ENCODE assay signal across 1 cellular context in genomic region chr22:38924197-38924952, GRCh38.
A peak's percentile ranks its signal among the peaks of the same experiment; 100 is the strongest.
TF ChIP-seq lines count a peak whose summit lies in the region.

No MANE protein-coding gene starts in this region.

TF ChIP-seq in K562, 482 proteins besides CTCF, POLR2A, EP300 and RAD21 (continued from another document):
- TF ChIP-seq E4F1 (CRISPR knock-in tag; IDR thresholded peaks at IDR 0.05; ENCODE audit: borderline replicate concordance) (no peak), SMARCA4 (IDR thresholded peaks at IDR 0.05) (peak; percentile 66; the same call in 1 of the 2 replicates), SMARCE1 (IDR thresholded peaks at IDR 0.05) (peak; percentile 80; the same call in 1 of the 2 replicates), NR2F6 (CRISPR knock-in tag; IDR thresholded peaks at IDR 0.05) (no peak), JUN (IDR thresholded peaks at IDR 0.05; ENCODE audit: borderline replicate concordance, low read depth, low read length) (peak; percentile 73; the same call in 1 of the 2 replicates), JUN (CRISPR knock-in tag; IDR thresholded peaks at IDR 0.05; ENCODE audit: borderline replicate concordance) (no peak), HINFP (tag; conservative IDR thresholded peaks at IDR 0.05; ENCODE audit: low read depth) (no peak), SMARCC2 (IDR thresholded peaks at IDR 0.05; ENCODE audit: low read depth) (peak; percentile 58; the same call in 1 of the 2 replicates), FOXJ2 (tag; IDR thresholded peaks at IDR 0.05) (0 out of 2 replicates have a peak, but pooled peaks have one; percentile 29), DPF2 (IDR thresholded peaks at IDR 0.05) (peak; percentile 61), LARP7 (IDR thresholded peaks at IDR 0.05) (no peak), HES1 (IDR thresholded peaks at IDR 0.05; ENCODE audit: low read depth) (peak; percentile 35; the same call in 1 of the 2 replicates), E2F6 (IDR thresholded peaks at IDR 0.05; ENCODE audit: borderline replicate concordance in 1 of 2, extremely low read depth in 1 of 2, insufficient read depth in 1 of 2, insufficient read length in 1 of 2, low read depth in 1 of 2, low read length in 1 of 2, poor library complexity in 1 of 2, severe bottlenecking in 1 of 2) (peak in 1 of 2 experiments; percentile 33), PRPF4 (IDR thresholded peaks at IDR 0.05; ENCODE audit: insufficient read depth, low read depth, low read length, poor library complexity, severe bottlenecking) (no peak), ZNF436 (CRISPR knock-in tag; IDR thresholded peaks at IDR 0.05) (no peak), ZNF124 (CRISPR knock-in tag; IDR thresholded peaks at IDR 0.05) (no peak), NFIC (IDR thresholded peaks at IDR 0.05) (peak; percentile 33), MEF2A (IDR thresholded peaks at IDR 0.05; ENCODE audit: control insufficient read depth, low read depth, low read length) (peak; percentile 87), ZNF12 (CRISPR knock-in tag; IDR thresholded peaks at IDR 0.05) (no peak), ATF3 (IDR thresholded peaks at IDR 0.05) (peak; percentile 76), ATF3 (CRISPR knock-in tag; conservative IDR thresholded peaks at IDR 0.05) (no peak), MYNN (IDR thresholded peaks at IDR 0.05) (no peak), MYNN (CRISPR knock-in tag; IDR thresholded peaks at IDR 0.05) (no peak), FOSL1 (tag; conservative IDR thresholded peaks at IDR 0.05) (peak; percentile 92), JUND (IDR thresholded peaks at IDR 0.05; ENCODE audit: borderline replicate concordance, low read depth, low read length) (peak; percentile 86), JUND (tag; IDR thresholded peaks at IDR 0.05; ENCODE audit: borderline replicate concordance, low read depth, low read length) (peak; percentile 80; the same call in 2 of the 3 replicates), HDAC1 (IDR thresholded peaks at IDR 0.05) (no peak), ZFP36 (IDR thresholded peaks at IDR 0.05; ENCODE audit: low read depth, low read length, partially characterized antibody) (no peak), BHLHE40 (IDR thresholded peaks at IDR 0.05; ENCODE audit: low read length) (peak; percentile 75), ARID1B (IDR thresholded peaks at IDR 0.05) (peak; percentile 66), MEIS2 (IDR thresholded peaks at IDR 0.05; ENCODE audit: partially characterized antibody) (peak; percentile 33), CBFA2T3 (IDR thresholded peaks at IDR 0.05) (peak; percentile 34), ZKSCAN3 (CRISPR knock-in tag; IDR thresholded peaks at IDR 0.05) (no peak)
